In the genomic region with DNA sequence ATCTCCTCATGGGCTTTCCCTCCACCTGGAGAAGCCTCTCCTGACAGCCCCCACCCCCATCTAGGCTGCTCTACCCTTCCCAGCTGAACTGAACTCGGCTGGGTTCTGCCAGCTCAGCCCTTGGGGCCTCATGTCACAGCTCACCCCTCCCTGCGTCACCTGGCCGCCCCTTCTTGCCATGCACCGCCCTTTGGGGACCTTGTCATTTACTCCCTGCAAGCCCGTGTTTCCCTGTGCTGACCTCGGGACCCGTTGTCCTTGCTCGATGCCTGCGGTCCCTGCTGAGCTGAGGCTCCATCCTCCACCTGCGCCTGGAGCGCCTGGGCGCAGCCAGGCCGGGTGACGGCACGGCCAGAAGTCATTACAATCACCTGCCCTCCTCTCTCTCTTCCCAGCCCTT, we compare ENCODE assay signal across 14 cellular contexts.
"Had no signal": no experiment of that assay in that cellular context is flagged by ENCODE, and none has a peak within 500 bp of the region (broad histone marks: within the 10 kb centered on the region; RNA-seq: fewer than 3 reads in every experiment).

No MANE protein-coding gene starts in this region.

- H3K9me3 ChIP-seq: colonic mucosa, pancreas had no signal

- H3K4me3 ChIP-seq: cardiac muscle cell, colonic mucosa, pancreas, skin epidermis had no signal

- H3K27ac Mint-ChIP-seq: activated CD4-positive, alpha-beta memory T cell treated with anti-CD3 and anti-CD28 coated beads for 36 hours; activated naive CD8-positive, alpha-beta T cell treated with anti-CD3 and anti-CD28 coated beads, Interleukin-2, amount 50 U/mL, for 24 hours; nephron progenitor cell had no signal

- H3K9me3 Mint-ChIP-seq: activated CD4-positive, alpha-beta memory T cell treated with anti-CD3 and anti-CD28 coated beads for 36 hours; activated naive CD8-positive, alpha-beta T cell treated with anti-CD3 and anti-CD28 coated beads, Interleukin-2, amount 50 U/mL, for 24 hours; nephron progenitor cell had no signal

- H3K27ac ChIP-seq: cardiac muscle cell, colonic mucosa, epithelial cell of prostate, pancreas had no signal

- H3K36me3 Mint-ChIP-seq: activated CD4-positive, alpha-beta memory T cell treated with anti-CD3 and anti-CD28 coated beads for 36 hours had no signal

- H3K27me3 ChIP-seq: cardiac muscle cell, colonic mucosa had no signal

- H3K4me1 ChIP-seq: colonic mucosa, pancreas had no signal

- H3K4me3 Mint-ChIP-seq: activated CD4-positive, alpha-beta memory T cell treated with anti-CD3 and anti-CD28 coated beads for 36 hours; activated naive CD8-positive, alpha-beta T cell treated with anti-CD3 and anti-CD28 coated beads, Interleukin-2, amount 50 U/mL, for 24 hours; nephron progenitor cell had no signal

- H3K4me1 Mint-ChIP-seq: activated naive CD8-positive, alpha-beta T cell treated with anti-CD3 and anti-CD28 coated beads, Interleukin-2, amount 50 U/mL, for 24 hours had no signal

- DNase-seq: activated CD4-positive, alpha-beta memory T cell treated with anti-CD3 and anti-CD28 coated beads for 36 hours; activated CD4-positive, CD25-positive, alpha-beta regulatory T cell treated with anti-CD3 and anti-CD28 coated beads, Interleukin-2, amount 50 U/mL, for 72 hours; activated CD8-positive, alpha-beta memory T cell treated with anti-CD3 and anti-CD28 coated beads, Interleukin-2, amount 50 U/mL, for 4 hours; activated naive CD4-positive, alpha-beta T cell treated with Interleukin-2 at 50 U/mL for 16 hours; activated naive CD8-positive, alpha-beta T cell treated with anti-CD3 and anti-CD28 coated beads, Interleukin-2, amount 50 U/mL, for 24 hours; colonic mucosa; effector memory CD4-positive, alpha-beta T cell; hypothalamus; mammary epithelial cell; nephron progenitor cell had no signal

- ATAC-seq: activated naive CD8-positive, alpha-beta T cell treated with anti-CD3 and anti-CD28 coated beads, Interleukin-2, amount 50 U/mL, for 24 hours had no signal

- H3K36me3 ChIP-seq: cardiac muscle cell, colonic mucosa, pancreas had no signal
